In the genomic region with DNA sequence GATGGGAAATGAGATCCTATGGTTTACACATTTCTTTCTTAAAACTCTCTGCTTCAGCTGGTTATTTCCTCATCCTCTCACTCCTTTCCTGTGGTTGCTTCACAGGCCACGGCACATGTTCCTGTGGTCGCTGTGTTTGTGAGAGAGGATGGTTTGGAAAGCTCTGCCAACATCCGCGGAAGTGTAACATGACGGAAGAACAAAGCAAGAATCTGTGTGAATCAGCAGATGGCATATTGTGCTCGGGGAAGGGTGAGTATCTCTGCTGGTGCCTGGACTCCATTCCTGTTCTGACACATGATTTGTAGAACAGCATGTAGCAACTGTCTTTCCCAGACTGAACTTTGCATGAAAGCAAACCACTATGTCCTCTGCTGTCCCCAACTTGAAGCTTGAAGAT, we compare ENCODE assay signal across 9 cellular contexts.
DNase-seq lines count a peak whose midpoint lies in the region; ATAC-seq and TF ChIP-seq lines count a peak whose summit lies in the region.
"Had no signal": no experiment of that assay in that cellular context is flagged by ENCODE, and none has a peak within 500 bp of the region (broad histone marks: within the 10 kb centered on the region; RNA-seq: fewer than 3 reads in every experiment).

No MANE protein-coding gene starts in this region.

- H2AFZ ChIP-seq in PC-3 (ENCODE audit: low read length) = no peak overlapping the region

- CTCF ChIA-PET in activated CD8-positive, alpha-beta memory T cell treated with anti-CD3 and anti-CD28 coated beads, Interleukin-2, amount 10 ng/mL, durations not matched to agents 7 days and 5 days (lab: Charles Lee) = no interaction called here
- CTCF ChIA-PET in PC-3 (lab: Charles Lee) = interaction anchor here (0.5 kb wide), 1 partner anchor 26 kb away, joined by 4 read pairs; no protein-coding TSS in a partner anchor

- TF ChIP-seq CTCF in PC-3 (conservative IDR thresholded peaks at IDR 0.05; ENCODE audit: low read depth, low read length) (no peak), epithelial cell of proximal tubule (conservative IDR thresholded peaks at IDR 0.05; ENCODE audit: low read depth, low read length) (no peak), thyroid gland (IDR thresholded peaks at IDR 0.05) (no peak)

- H4K20me1 ChIP-seq in PC-3 (ENCODE audit: low read length) = no peaks in the 10 kb centered on the region

- peak; percentile 51 for DNase-seq in activated CD8-positive, alpha-beta memory T cell treated with anti-CD3 and anti-CD28 coated beads, Interleukin-2, amount 10 ng/mL, durations not matched to agents 7 days and 5 days
- DNase-seq in activated CD8-positive, alpha-beta memory T cell treated with anti-CD3 and anti-CD28 coated beads for 24 hours = no peak
- DNase-seq in PC-3 (peak; percentile 71), epithelial cell of proximal tubule (ENCODE audit: low read depth) (peak; percentile 93), thyroid gland (peak; percentile 5 to 24), RPMI8226 (no peak), DMS79 (lab: John Stamatoyannopoulos, UW) (no peak)
- DNase-seq: NCI-H2029 had no signal

- H3K4me3 Mint-ChIP-seq in activated CD8-positive, alpha-beta memory T cell treated with anti-CD3 and anti-CD28 coated beads, Interleukin-2, amount 10 ng/mL, durations not matched to agents 7 days and 5 days = no peak overlapping the region

- peaks cover 11% of the 10 kb centered on the region for H3K4me1 ChIP-seq in PC-3 (ENCODE audit: insufficient read depth, low read length)
- no peaks in the 10 kb centered on the region for H3K4me1 ChIP-seq in thyroid gland

- ATAC-seq in activated CD8-positive, alpha-beta memory T cell treated with anti-CD3 and anti-CD28 coated beads, Interleukin-2, amount 10 ng/mL, durations not matched to agents 7 days and 5 days = peak; percentile 20
- ATAC-seq in PC-3 (peak; percentile 78), SK-N-SH treated with all-trans-retinoic acid at 6 μM for 48 hours (no peak)

- POLR2A ChIA-PET in PC-3 (lab: Charles Lee; ENCODE audit: unreplicated experiment) = no interaction called here

- no peaks in the 10 kb centered on the region for H3K79me2 ChIP-seq in PC-3 (ENCODE audit: low read length)

- 0 out of 2 replicates have a peak overlapping the region, but pooled peaks have one; percentile 21 for H3K4me2 ChIP-seq in PC-3 (ENCODE audit: low read length)

- H3K27me3 ChIP-seq in PC-3 (ENCODE audit: low read length) (no peaks in the 10 kb centered on the region), thyroid gland (no peaks in the 10 kb centered on the region)

- intact Hi-C loops in PC-3 (cut with micrococcal nuclease) (no loop called here), thyroid gland (cut with DNase I) (no loop called here)

- H3K4me3 ChIP-seq in PC-3 (ENCODE audit: low read length) (no peak overlapping the region), epithelial cell of proximal tubule (ENCODE audit: low read depth, low read length) (no peak overlapping the region), thyroid gland (replicated peaks in 1 of 3) (no peak overlapping the region)

- H3F3A ChIP-seq in PC-3 (ENCODE audit: low read length, unreplicated experiment) = peaks cover 4% of the 10 kb centered on the region

- H3K4me1 Mint-ChIP-seq in activated CD8-positive, alpha-beta memory T cell treated with anti-CD3 and anti-CD28 coated beads, Interleukin-2, amount 10 ng/mL, durations not matched to agents 7 days and 5 days = peaks cover 11% of the 10 kb centered on the region

- H3K36me3 ChIP-seq in PC-3 (ENCODE audit: low read depth, low read length) (no peaks in the 10 kb centered on the region), thyroid gland (no peaks in the 10 kb centered on the region)

- H3K9me3 Mint-ChIP-seq in activated CD8-positive, alpha-beta memory T cell treated with anti-CD3 and anti-CD28 coated beads, Interleukin-2, amount 10 ng/mL, durations not matched to agents 7 days and 5 days (ENCODE audit: low read depth) = no peaks in the 10 kb centered on the region

- H3K36me3 Mint-ChIP-seq in activated CD8-positive, alpha-beta memory T cell treated with anti-CD3 and anti-CD28 coated beads, Interleukin-2, amount 10 ng/mL, durations not matched to agents 7 days and 5 days = no peaks in the 10 kb centered on the region

- 67 to 73% methylated on average over 6 of the region's 6 CpGs for WGBS in thyroid gland, 2 donors

- no peaks in the 10 kb centered on the region for H3K9me2 ChIP-seq in PC-3 (replicated peaks; ENCODE audit: low read length)

- no peak overlapping the region for H3K9ac ChIP-seq in PC-3 (ENCODE audit: low read length)

- H3K9me3 ChIP-seq in PC-3 (ENCODE audit: low read length) (no peaks in the 10 kb centered on the region), thyroid gland (no peaks in the 10 kb centered on the region)

- H3K27ac Mint-ChIP-seq in activated CD8-positive, alpha-beta memory T cell treated with anti-CD3 and anti-CD28 coated beads, Interleukin-2, amount 10 ng/mL, durations not matched to agents 7 days and 5 days = no peak overlapping the region

- peak overlapping the region; percentile 34 for H3K27ac ChIP-seq in PC-3 (ENCODE audit: low read length)
- H3K27ac ChIP-seq in thyroid gland = no peak overlapping the region

- TF ChIP-seq POLR2A in thyroid gland (IDR thresholded peaks at IDR 0.05) = no peak

- peaks cover 15% of the 10 kb centered on the region for H3K27me3 Mint-ChIP-seq in activated CD8-positive, alpha-beta memory T cell treated with anti-CD3 and anti-CD28 coated beads, Interleukin-2, amount 10 ng/mL, durations not matched to agents 7 days and 5 days

- BruUV-seq in PC-3 (replicated peaks; lab: Mats Ljungman, UMichigan) = no TSS peak

TF ChIP-seq in SK-N-SH treated with all-trans-retinoic acid at 6 μM for 48 hours, 23 proteins besides CTCF, POLR2A, EP300 and RAD21:
- TF ChIP-seq, protein P1, sequence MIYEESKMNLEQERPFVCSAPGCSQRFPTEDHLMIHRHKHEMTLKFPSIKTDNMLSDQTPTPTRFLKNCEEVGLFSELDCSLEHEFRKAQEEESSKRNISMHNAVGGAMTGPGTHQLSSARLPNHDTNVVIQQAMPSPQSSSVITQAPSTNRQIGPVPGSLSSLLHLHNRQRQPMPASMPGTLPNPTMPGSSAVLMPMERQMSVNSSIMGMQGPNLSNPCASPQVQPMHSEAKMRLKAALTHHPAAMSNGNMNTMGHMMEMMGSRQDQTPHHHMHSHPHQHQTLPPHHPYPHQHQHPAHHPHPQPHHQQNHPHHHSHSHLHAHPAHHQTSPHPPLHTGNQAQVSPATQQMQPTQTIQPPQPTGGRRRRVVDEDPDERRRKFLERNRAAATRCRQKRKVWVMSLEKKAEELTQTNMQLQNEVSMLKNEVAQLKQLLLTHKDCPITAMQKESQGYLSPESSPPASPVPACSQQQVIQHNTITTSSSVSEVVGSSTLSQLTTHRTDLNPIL (CRISPR knock-in tag; IDR thresholded peaks at IDR 0.05; ENCODE audit: low read depth) = no peak
- TF ChIP-seq SNAI2 (CRISPR knock-in tag; IDR thresholded peaks at IDR 0.05) (no peak), GLIS3 (CRISPR knock-in tag; IDR thresholded peaks at IDR 0.05) (no peak), POU6F1 (CRISPR knock-in tag; IDR thresholded peaks at IDR 0.05; ENCODE audit: borderline replicate concordance, low read depth) (no peak), ISL1 (CRISPR knock-in tag; IDR thresholded peaks at IDR 0.05) (no peak), ARNTL (CRISPR knock-in tag; IDR thresholded peaks at IDR 0.05; ENCODE audit: borderline replicate concordance, low read depth) (no peak), OSR1 (CRISPR knock-in tag; IDR thresholded peaks at IDR 0.05) (no peak), ZFP30 (CRISPR knock-in tag; IDR thresholded peaks at IDR 0.05) (no peak), CSDC2 (CRISPR knock-in tag; IDR thresholded peaks at IDR 0.05) (no peak), ZNF70 (CRISPR knock-in tag; IDR thresholded peaks at IDR 0.05) (no peak), TOX (CRISPR knock-in tag; IDR thresholded peaks at IDR 0.05; ENCODE audit: borderline replicate concordance) (no peak), TCF4 (CRISPR knock-in tag; IDR thresholded peaks at IDR 0.05; ENCODE audit: borderline replicate concordance) (no peak)
- TF ChIP-seq, protein P2, sequence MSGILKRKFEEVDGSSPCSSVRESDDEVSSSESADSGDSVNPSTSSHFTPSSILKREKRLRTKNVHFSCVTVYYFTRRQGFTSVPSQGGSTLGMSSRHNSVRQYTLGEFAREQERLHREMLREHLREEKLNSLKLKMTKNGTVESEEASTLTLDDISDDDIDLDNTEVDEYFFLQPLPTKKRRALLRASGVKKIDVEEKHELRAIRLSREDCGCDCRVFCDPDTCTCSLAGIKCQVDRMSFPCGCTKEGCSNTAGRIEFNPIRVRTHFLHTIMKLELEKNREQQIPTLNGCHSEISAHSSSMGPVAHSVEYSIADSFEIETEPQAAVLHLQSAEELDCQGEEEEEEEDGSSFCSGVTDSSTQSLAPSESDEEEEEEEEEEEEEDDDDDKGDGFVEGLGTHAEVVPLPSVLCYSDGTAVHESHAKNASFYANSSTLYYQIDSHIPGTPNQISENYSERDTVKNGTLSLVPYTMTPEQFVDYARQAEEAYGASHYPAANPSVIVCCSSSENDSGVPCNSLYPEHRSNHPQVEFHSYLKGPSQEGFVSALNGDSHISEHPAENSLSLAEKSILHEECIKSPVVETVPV (CRISPR knock-in tag; IDR thresholded peaks at IDR 0.05) = no peak
TF ChIP-seq in SK-N-SH treated with all-trans-retinoic acid at 6 μM for 48 hours: peak in this region for 0.

Comparison
In these comparisons a context has a peak if more than half of its experiments do, and no peak if none do; other contexts are left out.
1. DNase-seq: peak in activated CD8-positive, alpha-beta memory T cell treated with anti-CD3 and anti-CD28 coated beads, Interleukin-2, amount 10 ng/mL, durations not matched to agents 7 days and 5 days (single experiment), PC-3 (single experiment), epithelial cell of proximal tubule (single experiment) and thyroid gland (2 of 2); none in activated CD8-positive, alpha-beta memory T cell treated with anti-CD3 and anti-CD28 coated beads for 24 hours (single experiment), RPMI8226 (single experiment) and DMS79 (single experiment).